ENCODE assay signal across 18 cellular contexts in the genomic region with DNA sequence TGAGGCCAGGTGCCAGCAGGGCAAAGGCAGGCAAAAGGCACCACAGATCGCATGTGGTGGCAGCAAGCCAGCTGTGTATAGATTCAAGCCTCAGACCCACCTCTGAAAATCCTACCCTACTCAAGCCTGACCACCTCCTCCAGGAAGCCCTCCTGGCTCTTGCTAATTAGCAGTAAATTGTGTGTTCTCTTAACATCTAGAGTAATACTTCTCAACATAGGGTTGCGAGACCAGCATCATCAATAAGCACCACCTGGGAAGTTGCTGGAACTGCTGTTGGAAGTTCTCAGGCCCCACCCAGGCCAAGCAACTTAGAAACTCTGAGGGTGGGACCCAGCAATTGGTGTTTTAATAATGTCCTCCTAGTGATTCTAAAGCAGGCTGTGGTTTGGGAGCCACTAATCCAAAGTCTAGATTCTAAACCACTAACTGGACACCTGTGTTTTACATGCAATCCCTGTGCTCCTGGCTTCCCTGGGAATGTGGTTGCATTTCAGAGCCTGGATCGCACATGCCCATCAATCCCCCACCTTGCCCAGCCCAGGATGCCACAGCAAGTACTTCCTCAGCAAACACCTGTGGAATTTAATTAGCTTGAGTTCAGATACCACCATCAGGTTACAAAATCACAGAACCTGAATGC. TPM values are rescaled to one million over a fixed set of nuclear protein-coding genes. Genes with fewer than 3 reads are reported as not detected.
DNase-seq lines count a peak whose midpoint lies in the region; ATAC-seq, FAIRE-seq and TF ChIP-seq lines count a peak whose summit lies in the region.
"Had no signal": no experiment of that assay in that cellular context is flagged by ENCODE, and none has a peak within 500 bp of the region (broad histone marks: within the 10 kb centered on the region; RNA-seq: fewer than 3 reads in every experiment).

No MANE protein-coding gene starts in this region.

- no peak overlapping the region for H3K27ac ChIP-seq in H1 (ENCODE audit: low read depth, low read length)
- peak overlapping the region; percentile 86 for H3K27ac ChIP-seq in rectal smooth muscle tissue (ENCODE audit: low read depth, low read length)

- no peak overlapping the region for H3K56ac ChIP-seq in H1 (replicated peaks; ENCODE audit: insufficient read length, low read depth, low read length)

- no peaks in the 10 kb centered on the region for H3K23me2 ChIP-seq in H1 (ENCODE audit: low read depth, low read length)

- no peak overlapping the region for H2BK5ac ChIP-seq in H1 (ENCODE audit: low read depth, low read length)

- no peak for ATAC-seq in left lobe of liver

- no peak for FAIRE-seq in H1 (lab: Jason Lieb, UNC)
- FAIRE-seq: H54 had no signal

- H3K14ac ChIP-seq in H1 (ENCODE audit: insufficient read length), result no peak overlapping the region

- H3K4me1 ChIP-seq in H1 (replicated peaks in 1 of 4; ENCODE audit: control insufficient read depth in 3 of 4, insufficient read depth in 4 of 4, low read length in 3 of 4), result peaks cover 0 to 3% (median 0%) of the 10 kb centered on the region in 4 experiments; a peak in 1 of 7 replicates
- peaks cover 37% of the 10 kb centered on the region for H3K4me1 ChIP-seq in rectal smooth muscle tissue (ENCODE audit: control insufficient read depth, insufficient read depth, low read length)

- TF ChIP-seq EP300 in H1 (IDR thresholded peaks at IDR 0.05; ENCODE audit: borderline replicate concordance in 1 of 2, low read depth in 2 of 2, low read length in 2 of 2), result no peak

- H3K9ac ChIP-seq in H1 (replicated peaks in 1 of 4; ENCODE audit: extremely low read depth in 1 of 4, low read depth in 3 of 4, low read length in 3 of 4), result no peak overlapping the region
- H3K9ac ChIP-seq in rectal smooth muscle tissue (ENCODE audit: low read length), result no peak overlapping the region

- no peak overlapping the region for H2AFZ ChIP-seq in H1 (ENCODE audit: low read length)

- no peaks in the 10 kb centered on the region for H4K20me1 ChIP-seq in H1 (replicated peaks in 1 of 2; ENCODE audit: control insufficient read depth in 1 of 2, insufficient read depth in 2 of 2, low read length in 2 of 2)

- no peaks in the 10 kb centered on the region for H3K9me3 ChIP-seq in H1 (ENCODE audit: insufficient read depth in 2 of 2, low read depth in 1 of 2, low read length in 1 of 2)

- peak; percentile 62 for DNase-seq in A172 (ENCODE audit: low spot score)
- DNase-seq in LHCN-M2 (ENCODE audit: low read depth), result peak; percentile 46
- DNase-seq in H1 (ENCODE audit: low read depth in 1 of 2, low spot score in 2 of 2), result no peak
- no peak for DNase-seq in UCSD-AML1 (lab: John Stamatoyannopoulos, UW; ENCODE audit: unreplicated experiment)
- no peak for DNase-seq in DMS153 treated with DMSO at 0.1 percent for 48 hours (lab: John Stamatoyannopoulos, UW; ENCODE audit: unreplicated experiment)
- no peak for DNase-seq in NK-92 treated with Interleukin-12 subunit alpha and Interleukin-12 subunit beta, amount 100 ng/mL, for 24 hours (lab: John Stamatoyannopoulos, UW)
- DNase-seq in left lobe of liver (ENCODE audit: low spot score), result no peak
- DNase-seq: activated effector memory CD4-positive, alpha-beta T cell treated with Interleukin-2 at 50 U/mL for 16 hours; activated T-cell treated with anti-CD3 and anti-CD28 coated beads for 4 hours; DMS53; glutamatergic neuron; NCI-H1417; NCI-H2081 treated with DMSO at 0.1 percent for 48 hours; NCI-H226; NCI-H69 had no signal

- CTCF ChIA-PET in H1 (lab: Charles Lee; ENCODE audit: partially characterized antibody), result no interaction called here

- no peaks in the 10 kb centered on the region for H3K79me1 ChIP-seq in H1 (ENCODE audit: low read depth, low read length)

- H2BK15ac ChIP-seq in H1 (ENCODE audit: low read length), result no peak overlapping the region

- no peaks in the 10 kb centered on the region for H3K79me2 ChIP-seq in H1 (ENCODE audit: control insufficient read depth in 1 of 2, insufficient read depth in 2 of 2, low read length in 2 of 2)

- H2AK5ac ChIP-seq in H1 (ENCODE audit: low read depth, low read length), result no peak overlapping the region

- H3K23ac ChIP-seq in H1 (ENCODE audit: insufficient read length), result no peak overlapping the region

- H3K27me3 ChIP-seq in H1 (replicated peaks in 1 of 4; ENCODE audit: control insufficient read depth in 3 of 4, extremely low read depth in 1 of 4, insufficient read depth in 3 of 4, low read length in 3 of 4) (no peaks in the 10 kb centered on the region), rectal smooth muscle tissue (ENCODE audit: control insufficient read depth, insufficient read depth, low read length) (no peaks in the 10 kb centered on the region)

- TF ChIP-seq POLR2A in H1 (IDR thresholded peaks at IDR 0.05; ENCODE audit: control extremely low read depth in 1 of 2, low read depth in 2 of 2, low read length in 2 of 2), result no peak

- H4K5ac ChIP-seq in H1 (ENCODE audit: insufficient read length, low read depth, low read length), result no peak overlapping the region

- POLR2A ChIA-PET in H1 (lab: Charles Lee; ENCODE audit: partially characterized antibody), result no interaction called here

- WGBS in H1 (ENCODE audit: extremely low coverage in 1 of 2, insufficient coverage in 1 of 2, insufficient read length in 1 of 2, insufficient replicate concordance in 2 of 2, low coverage in 1 of 2, low lambda C conversion rate in 2 of 2, missing lambda C conversion rate in 1 of 2), 2 experiments, result 96% methylated on average over 3 of the region's 3 CpGs; no CpG with 5 or more reads in 1 of the 2 experiments

- H4K8ac ChIP-seq in H1 (ENCODE audit: extremely low read depth, insufficient read depth, low read length), result peak overlapping the region; percentile 0; the same call in 1 of the 2 replicates

- no peak overlapping the region for H4K91ac ChIP-seq in H1 (replicated peaks; ENCODE audit: insufficient read length, low read length)

- H3K36me3 ChIP-seq in H1 (ENCODE audit: control insufficient read depth in 2 of 4, insufficient read depth in 4 of 4, low read length in 3 of 4) (no peaks in the 10 kb centered on the region), rectal smooth muscle tissue (ENCODE audit: control insufficient read depth, insufficient read depth, low read length) (no peaks in the 10 kb centered on the region)

- TF ChIP-seq CTCF in H1 (IDR thresholded peaks at IDR 0.05; ENCODE audit: control extremely low read depth in 1 of 3, insufficient read depth in 1 of 3, low read depth in 1 of 3, low read length in 3 of 3), result no peak

- H3K4me2 ChIP-seq in H1 (ENCODE audit: insufficient read depth in 1 of 2, low read depth in 2 of 2, low read length in 2 of 2), result no peak overlapping the region

- H3K4ac ChIP-seq in H1 (replicated peaks; ENCODE audit: insufficient read length, low read depth, low read length), result no peak overlapping the region

- no peak overlapping the region for H2BK20ac ChIP-seq in H1 (ENCODE audit: low read length)

- no peak overlapping the region for H2BK120ac ChIP-seq in H1 (replicated peaks; ENCODE audit: low read depth, low read length)

- TF ChIP-seq RAD21 in H1 (IDR thresholded peaks at IDR 0.05 in 1 of 2, conservative IDR thresholded peaks at IDR 0.05 in 1 of 2; ENCODE audit: low read depth in 2 of 2, low read length in 2 of 2), result no peak

- no peak overlapping the region for H3K4me3 ChIP-seq in H1 (ENCODE audit: extremely low read depth in 1 of 4, insufficient read depth in 2 of 4, low read depth in 3 of 4, low read length in 4 of 4)
- H3K4me3 ChIP-seq in rectal smooth muscle tissue (ENCODE audit: low read length), result no peak overlapping the region

- H3K18ac ChIP-seq in H1 (ENCODE audit: extremely low read depth, low read length), result no peak overlapping the region

- H2BK12ac ChIP-seq in H1 (ENCODE audit: low read depth, low read length), result 0 out of 2 replicates have a peak overlapping the region, but pooled peaks have one; percentile 65

TF ChIP-seq in H1, 55 proteins besides CTCF, POLR2A, EP300 and RAD21 (continues in another document):
- TF ChIP-seq SIX5 (IDR thresholded peaks at IDR 0.05; ENCODE audit: low read depth, low read length), result no peak
- TF ChIP-seq YY1 (IDR thresholded peaks at IDR 0.05; ENCODE audit: low read depth, low read length), result no peak
- TF ChIP-seq JUN (IDR thresholded peaks at IDR 0.05; ENCODE audit: low read depth, low read length), result no peak
- TF ChIP-seq HDAC2 (IDR thresholded peaks at IDR 0.05; ENCODE audit: borderline replicate concordance in 1 of 2, low read depth in 2 of 2, low read length in 2 of 2), result no peak
- no peak for TF ChIP-seq KDM1A (IDR thresholded peaks at IDR 0.05; ENCODE audit: borderline replicate concordance, low read length)
- TF ChIP-seq NRF1 (IDR thresholded peaks at IDR 0.05; ENCODE audit: low read depth, low read length), result no peak
- TF ChIP-seq, protein P1, sequence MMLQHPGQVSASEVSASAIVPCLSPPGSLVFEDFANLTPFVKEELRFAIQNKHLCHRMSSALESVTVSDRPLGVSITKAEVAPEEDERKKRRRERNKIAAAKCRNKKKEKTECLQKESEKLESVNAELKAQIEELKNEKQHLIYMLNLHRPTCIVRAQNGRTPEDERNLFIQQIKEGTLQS (IDR thresholded peaks at IDR 0.05; ENCODE audit: insufficient read depth, low read depth, low read length), result no peak
- TF ChIP-seq SIN3A (conservative IDR thresholded peaks at IDR 0.05 in 1 of 2, IDR thresholded peaks at IDR 0.05 in 1 of 2; ENCODE audit: low read depth in 1 of 2, low read length in 2 of 2), result no peak
- TF ChIP-seq, protein P2, sequence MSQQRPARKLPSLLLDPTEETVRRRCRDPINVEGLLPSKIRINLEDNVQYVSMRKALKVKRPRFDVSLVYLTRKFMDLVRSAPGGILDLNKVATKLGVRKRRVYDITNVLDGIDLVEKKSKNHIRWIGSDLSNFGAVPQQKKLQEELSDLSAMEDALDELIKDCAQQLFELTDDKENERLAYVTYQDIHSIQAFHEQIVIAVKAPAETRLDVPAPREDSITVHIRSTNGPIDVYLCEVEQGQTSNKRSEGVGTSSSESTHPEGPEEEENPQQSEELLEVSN (IDR thresholded peaks at IDR 0.05), result no peak
- TF ChIP-seq TCF12 (IDR thresholded peaks at IDR 0.05; ENCODE audit: low read depth, low read length), result no peak
- TF ChIP-seq BCL11A (IDR thresholded peaks at IDR 0.05; ENCODE audit: low read depth in 2 of 2, low read length in 2 of 2), result no peak
- TF ChIP-seq TAF1 (IDR thresholded peaks at IDR 0.05; ENCODE audit: low read depth, low read length), result no peak

RNA-seq across cellular contexts. Expression of a gene that starts 46.2 kb away (rescaled TPM):
- total RNA-seq in A172 (2014; rRNA removed; shearing (Covaris generic)), result 38.5 and 50.7 TPM in 2 replicates
- 27.4 and 28.6 TPM in 2 replicates for total RNA-seq in LHCN-M2 (2014; rRNA removed)
- 29.1 TPM for polyA plus RNA-seq in LHCN-M2 (2012)
- total RNA-seq in H1 (2021; fragmentation: NEBNext Ultra II Directional; extraction: Animal tissue kit (Norgen Biotek cat#: 25700)), result 9.5 and 11.1 TPM in 2 replicates
- polyA plus RNA-seq in H1 (2011; rRNA removed), result 10.2 and 11.3 TPM in 2 replicates
- polyA plus RNA-seq in H1 (2011; cell fraction: cytosol; rRNA removed), result 6.9 TPM
- 27.2 TPM for polyA plus RNA-seq in H1 (2011; cell fraction: nucleus; rRNA removed)
- polyA plus RNA-seq in H1 (2012, experiment 1 of 2), result 7.2 to 8.6 TPM (median 8.2 TPM) in 4 replicates
- 3.5 TPM for polyA plus RNA-seq in H1 (2012, experiment 2 of 2)
- polyA plus RNA-seq in H1 (2013, experiment 1 of 2), result 5.2 TPM
- polyA plus RNA-seq in H1 (2013, experiment 2 of 2), result 6.0 TPM
- 36.9 and 38.3 TPM in 2 replicates for polyA minus RNA-seq in H1 (2011; rRNA and poly(A)+ RNA removed)
- polyA minus RNA-seq in H1 (2011; cell fraction: cytosol; rRNA and poly(A)+ RNA removed), result 7.7 TPM
- 70.8 TPM for polyA minus RNA-seq in H1 (2011; cell fraction: nucleus; rRNA and poly(A)+ RNA removed)
- 44.0 TPM for total RNA-seq in left lobe of liver
- total RNA-seq: lung microvascular endothelial cell had no signal

Comparison
In these comparisons a context has a peak if more than half of its experiments do, and no peak if none do; other contexts are left out.
1. DNase-seq: peak in A172 (single experiment) and LHCN-M2 (single experiment); none in H1 (0 of 2), UCSD-AML1 (single experiment), DMS153 treated with DMSO at 0.1 percent for 48 hours (single experiment), NK-92 treated with Interleukin-12 subunit alpha and Interleukin-12 subunit beta, amount 100 ng/mL, for 24 hours (single experiment) and left lobe of liver (single experiment).